Comparison of ENCODE assay signal across 19 cellular contexts in the genomic region with DNA sequence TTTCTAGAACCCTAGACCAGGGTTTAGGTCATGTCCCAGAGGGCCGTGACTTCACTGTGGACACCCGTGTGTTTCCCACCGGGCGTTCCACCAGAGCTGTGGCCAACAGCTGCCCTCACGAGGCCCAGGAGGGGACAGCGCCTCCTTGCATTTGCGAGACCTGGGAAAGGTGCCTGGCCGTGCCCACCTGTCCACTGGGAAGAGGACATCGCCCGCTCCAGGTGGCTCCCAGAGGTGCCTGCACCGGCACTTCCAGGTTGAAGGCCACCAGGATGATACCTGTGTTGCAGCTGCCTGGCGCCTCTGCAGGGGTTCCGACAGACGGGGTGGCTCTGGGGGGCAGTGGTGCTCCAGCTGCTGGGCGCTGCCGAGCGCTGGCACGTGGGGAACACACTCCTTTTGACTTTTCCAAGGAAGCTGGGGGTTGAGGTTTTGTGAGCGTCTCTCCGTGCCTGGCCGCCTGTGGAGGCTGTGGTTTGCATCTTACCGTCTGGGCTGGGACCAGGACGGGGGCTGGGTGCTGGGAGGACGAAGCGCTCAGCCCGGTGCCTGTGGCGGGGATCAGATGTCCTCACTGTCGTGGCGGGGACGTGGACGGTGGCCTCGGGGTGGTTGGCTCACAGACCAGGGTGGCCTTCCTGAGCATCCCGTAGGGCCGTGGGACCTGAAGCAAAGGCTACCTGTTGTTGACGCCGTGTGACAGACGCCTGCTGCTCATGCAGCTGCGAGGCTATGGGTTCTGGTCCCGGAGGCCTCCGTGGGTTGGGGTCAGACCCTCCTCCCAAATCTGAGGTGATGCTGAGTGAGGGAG.
"Had no signal": no experiment of that assay in that cellular context is flagged by ENCODE, and none has a peak within 500 bp of the region (broad histone marks: within the 10 kb centered on the region; RNA-seq: fewer than 3 reads in every experiment).

No MANE protein-coding gene starts in this region.

- H3K9me3 Mint-ChIP-seq: activated naive CD8-positive, alpha-beta T cell treated with anti-CD3 and anti-CD28 coated beads, Interleukin-2, amount 50 U/mL, for 24 hours; activated T-helper 1 cell treated with anti-CD3 and anti-CD28 coated beads, Interleukin-12 subunit alpha, Interleukin-12 subunit beta, Interleukin-2, Interleukin-4 antibody, amounts not matched to agents 30 ng/mL and 10 ng/mL and 1 ng/mL, durations not matched to agents 14 hours and 24 hours and 36 hours; naive B cell had no signal

- H3K27ac Mint-ChIP-seq: activated CD8-positive, alpha-beta T cell treated with anti-CD3 and anti-CD28 coated beads, Interleukin-2, amount 10 ng/mL, durations not matched to agents 7 days and 5 days; activated naive CD8-positive, alpha-beta T cell treated with anti-CD3 and anti-CD28 coated beads, Interleukin-2, amount 50 U/mL, for 24 hours; activated T-helper 1 cell treated with anti-CD3 and anti-CD28 coated beads, Interleukin-12 subunit alpha, Interleukin-12 subunit beta, Interleukin-2, Interleukin-4 antibody, amounts not matched to agents 30 ng/mL and 10 ng/mL and 1 ng/mL, durations not matched to agents 14 hours and 24 hours and 36 hours had no signal

- H3K4me1 Mint-ChIP-seq: activated naive CD8-positive, alpha-beta T cell treated with anti-CD3 and anti-CD28 coated beads, Interleukin-2, amount 50 U/mL, for 24 hours; naive B cell had no signal

- H3K4me3 Mint-ChIP-seq: activated CD8-positive, alpha-beta T cell treated with anti-CD3 and anti-CD28 coated beads, Interleukin-2, amount 10 ng/mL, durations not matched to agents 7 days and 5 days; activated naive CD8-positive, alpha-beta T cell treated with anti-CD3 and anti-CD28 coated beads, Interleukin-2, amount 50 U/mL, for 24 hours; activated T-helper 1 cell treated with anti-CD3 and anti-CD28 coated beads, Interleukin-12 subunit alpha, Interleukin-12 subunit beta, Interleukin-2, Interleukin-4 antibody, amounts not matched to agents 30 ng/mL and 10 ng/mL and 1 ng/mL, durations not matched to agents 14 hours and 24 hours and 36 hours; naive B cell had no signal

- FAIRE-seq: bronchial epithelial cell had no signal

- H3K27me3 Mint-ChIP-seq: activated naive CD8-positive, alpha-beta T cell treated with anti-CD3 and anti-CD28 coated beads, Interleukin-2, amount 50 U/mL, for 24 hours had no signal

- ATAC-seq: activated CD8-positive, alpha-beta T cell treated with anti-CD3 and anti-CD28 coated beads, Interleukin-2, amount 10 ng/mL, durations not matched to agents 7 days and 5 days; activated naive CD8-positive, alpha-beta T cell treated with anti-CD3 and anti-CD28 coated beads, Interleukin-2, amount 50 U/mL, for 24 hours had no signal

- DNase-seq: activated CD4-positive, alpha-beta T cell treated with anti-CD3 and anti-CD28 coated beads for 48 hours; activated CD8-positive, alpha-beta memory T cell treated with anti-CD3 and anti-CD28 coated beads, Interleukin-2, amount 50 U/mL, for 48 hours; activated CD8-positive, alpha-beta T cell treated with anti-CD3 and anti-CD28 coated beads, Interleukin-2, amount 10 ng/mL, durations not matched to agents 7 days and 5 days; activated naive CD4-positive, alpha-beta T cell treated with Interleukin-2 at 50 U/mL for 16 hours; activated naive CD8-positive, alpha-beta T cell treated with anti-CD3 and anti-CD28 coated beads, Interleukin-2, amount 50 U/mL, for 24 hours; esophagus squamous epithelium; foreskin fibroblast; islet precursor cell; naive B cell; stimulated activated CD4-positive, alpha-beta T cell treated with anti-CD3 and anti-CD28 coated beads, Interleukin-12 subunit alpha, Interleukin-12 subunit beta, amount 100 ng/mL, for 4 hours; stimulated activated naive CD4-positive, alpha-beta T cell; substantia nigra; T1000; trophoblast cell had no signal

- H3K9me3 ChIP-seq: ascending aorta, esophagus squamous epithelium, neutrophil had no signal

- H3K36me3 Mint-ChIP-seq: naive B cell had no signal

- H3K36me3 ChIP-seq: ascending aorta, esophagus squamous epithelium, neutrophil had no signal

- H3K27me3 ChIP-seq: ascending aorta, neutrophil had no signal

- H3K27ac ChIP-seq: ascending aorta, esophagus squamous epithelium, neutrophil, VCaP had no signal

- H3K4me1 ChIP-seq: ascending aorta, esophagus squamous epithelium had no signal

- H3K4me3 ChIP-seq: ascending aorta, esophagus squamous epithelium had no signal
